In the genomic region with DNA sequence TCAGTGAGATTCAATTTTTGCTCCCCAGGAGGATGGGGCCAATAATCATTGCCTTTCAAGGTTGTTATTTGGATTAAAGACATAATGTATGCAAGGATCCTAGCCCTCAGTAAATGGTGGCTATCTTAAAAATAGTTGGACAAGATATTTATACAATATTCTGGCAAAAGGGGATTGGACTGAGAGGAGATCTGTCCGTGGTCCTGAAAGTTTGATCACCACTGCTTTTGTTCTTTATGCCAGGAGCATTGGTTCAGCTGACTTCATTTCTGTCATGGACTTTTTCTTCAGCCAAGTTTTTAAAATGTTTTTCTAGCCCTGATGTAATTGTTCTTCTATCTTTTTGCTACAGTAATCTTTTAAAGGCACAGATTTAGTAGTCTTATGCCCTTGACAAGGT, we compare ENCODE assay signal across 9 cellular contexts.
DNase-seq lines count a peak whose midpoint lies in the region; TF ChIP-seq lines count a peak whose summit lies in the region.
"Had no signal": no experiment of that assay in that cellular context is flagged by ENCODE, and none has a peak within 500 bp of the region (broad histone marks: within the 10 kb centered on the region; RNA-seq: fewer than 3 reads in every experiment).

No MANE protein-coding gene starts in this region.

- H3K4me3 ChIP-seq in adrenal gland (no peak overlapping the region), PC-9 (no peak overlapping the region), stomach (no peak overlapping the region)

- H3K27ac ChIP-seq in adrenal gland (no peak overlapping the region), PC-9 (no peak overlapping the region), stomach (no peak overlapping the region)

- peaks cover 5% of the 10 kb centered on the region for H3K9me3 Mint-ChIP-seq in HFFc6

- H3K27me3 ChIP-seq in adrenal gland (no peaks in the 10 kb centered on the region), PC-9 (ENCODE audit: insufficient read depth, low read depth) (no peaks in the 10 kb centered on the region), stomach (peaks cover 0 to 5% (median 0%) of the 10 kb centered on the region in 3 donors)

- H3K4me3 Mint-ChIP-seq in HFFc6 = no peak overlapping the region

- H3K4me1 Mint-ChIP-seq in HFFc6 (ENCODE audit: low read depth) = no peaks in the 10 kb centered on the region

- H3K4me1 ChIP-seq in adrenal gland (replicated peaks in 1 of 2) (no peaks in the 10 kb centered on the region), PC-9 (replicated peaks; ENCODE audit: insufficient read depth) (no peaks in the 10 kb centered on the region), stomach (no peaks in the 10 kb centered on the region)

- no peak for TF ChIP-seq EP300 in stomach (IDR thresholded peaks at IDR 0.05)

- H2AFZ ChIP-seq in PC-9 = no peak overlapping the region

- H3K27ac Mint-ChIP-seq in HFFc6 = no peak overlapping the region

- H3K4me2 ChIP-seq in PC-9 = no peak overlapping the region

- H3K79me2 ChIP-seq in PC-9 (ENCODE audit: low read depth) = no peaks in the 10 kb centered on the region

- H3K36me3 Mint-ChIP-seq in HFFc6 (ENCODE audit: low read depth) = no peaks in the 10 kb centered on the region; the same call in 1 of the 2 replicates

- H3F3A ChIP-seq in PC-9 (ENCODE audit: insufficient read depth, low read depth) = no peaks in the 10 kb centered on the region

- intact Hi-C loops in adrenal gland (cut with DNase I) = loop anchor here in 1 of 2 donors (5.0 kb wide), 1 partner anchor 227 kb away; no protein-coding TSS in a partner anchor
- intact Hi-C loops in PC-9 (cut with micrococcal nuclease; ENCODE audit: unreplicated experiment) = no loop called here
- intact Hi-C loops in stomach (cut with DNase I; ENCODE audit: low total_unique reads) = no loop called here

- POLR2A ChIA-PET in PC-9 (lab: Charles Lee; ENCODE audit: unreplicated experiment) = no interaction called here

- BruUV-seq in PC-9 (replicated peaks; lab: Mats Ljungman, UMichigan) = no TSS peak

- CTCF ChIA-PET in PC-9 (lab: Charles Lee) = no interaction called here

- no peaks in the 10 kb centered on the region; the same call in 1 of the 2 replicates for H3K27me3 Mint-ChIP-seq in HFFc6 (ENCODE audit: insufficient read depth)

- H3K9me3 ChIP-seq in adrenal gland (replicated peaks in 1 of 3) = no peaks in the 10 kb centered on the region
- no peaks in the 10 kb centered on the region for H3K9me3 ChIP-seq in PC-9 (ENCODE audit: insufficient read depth, low read depth)
- H3K9me3 ChIP-seq in stomach = no peaks in the 10 kb centered on the region

- H3K36me3 ChIP-seq in adrenal gland (replicated peaks in 1 of 2) (no peaks in the 10 kb centered on the region), PC-9 (ENCODE audit: low read depth) (no peaks in the 10 kb centered on the region), stomach (no peaks in the 10 kb centered on the region)

- TF ChIP-seq CTCF in HFFc6 (IDR thresholded peaks at IDR 0.05) (no peak), adrenal gland (IDR thresholded peaks at IDR 0.05) (no peak), PC-9 (conservative IDR thresholded peaks at IDR 0.05) (no peak), stomach (IDR thresholded peaks at IDR 0.05) (no peak)

- WGBS in adrenal gland, 4 donors = 0 to 5% (median 1%) methylated on average over 1 of the region's 1 CpG
- 0 to 3% (median 0%) methylated on average over 1 of the region's 1 CpG for WGBS in stomach, 5 donors

- peak; percentile 25 for DNase-seq in Daoy (ENCODE audit: low read depth)
- peak; percentile 17 for DNase-seq in HFFc6
- peak in 5 of 7 donors; percentile 13 to 38 (median 24) for DNase-seq in adrenal gland
- DNase-seq in iPS-NIHi11 (ENCODE audit: low spot score) = peak; percentile 73
- no peak for DNase-seq in OCI-M2 (lab: John Stamatoyannopoulos, UW; ENCODE audit: unreplicated experiment)
- no peak for DNase-seq in PC-9
- no peak for DNase-seq in NCI-H2196 treated with DMSO at 0.1 percent for 48 hours (lab: John Stamatoyannopoulos, UW; ENCODE audit: unreplicated experiment)
- no peak for DNase-seq in stomach
- DNase-seq: GF-D8 had no signal

- no peaks in the 10 kb centered on the region for H3K9me2 ChIP-seq in PC-9 (ENCODE audit: insufficient read depth)

- no peaks in the 10 kb centered on the region for H4K20me1 ChIP-seq in PC-9 (ENCODE audit: insufficient read depth)

- TF ChIP-seq POLR2A in adrenal gland (IDR thresholded peaks at IDR 0.05) (no peak), stomach (IDR thresholded peaks at IDR 0.05) (no peak)

Comparison
In these comparisons a context has a peak if more than half of its experiments do, and no peak if none do; other contexts are left out.
1. DNase-seq: peak in Daoy (single experiment), HFFc6 (single experiment), adrenal gland (5 of 7) and iPS-NIHi11 (single experiment); none in OCI-M2 (single experiment), PC-9 (0 of 2), NCI-H2196 treated with DMSO at 0.1 percent for 48 hours (single experiment) and stomach (single experiment).